1 cellular context compared by ENCODE assay signal in the genomic region with DNA sequence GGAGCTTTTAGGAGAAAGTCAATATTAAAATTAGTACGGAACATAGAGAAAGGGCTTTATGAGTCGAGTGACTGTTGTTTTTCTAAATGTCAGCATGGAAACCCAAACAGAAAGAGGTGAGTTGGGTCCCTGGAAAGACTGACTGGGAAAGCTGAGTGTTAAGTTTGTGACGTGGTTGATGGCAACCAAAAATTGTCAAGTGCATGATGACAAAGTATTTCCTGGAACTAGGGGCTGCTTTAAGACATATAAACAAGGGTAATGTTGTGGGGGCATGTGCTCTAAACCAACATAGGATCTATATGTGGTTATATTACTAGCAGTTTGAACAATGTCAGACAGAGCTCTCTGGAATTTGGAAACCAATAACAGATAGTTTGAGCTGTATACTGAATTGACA.
TF ChIP-seq lines count a peak whose summit lies in the region.

No MANE protein-coding gene starts in this region.

TF ChIP-seq in K562, 482 proteins besides CTCF, POLR2A, EP300 and RAD21 (continued from another document):
- TF ChIP-seq, protein P1, sequence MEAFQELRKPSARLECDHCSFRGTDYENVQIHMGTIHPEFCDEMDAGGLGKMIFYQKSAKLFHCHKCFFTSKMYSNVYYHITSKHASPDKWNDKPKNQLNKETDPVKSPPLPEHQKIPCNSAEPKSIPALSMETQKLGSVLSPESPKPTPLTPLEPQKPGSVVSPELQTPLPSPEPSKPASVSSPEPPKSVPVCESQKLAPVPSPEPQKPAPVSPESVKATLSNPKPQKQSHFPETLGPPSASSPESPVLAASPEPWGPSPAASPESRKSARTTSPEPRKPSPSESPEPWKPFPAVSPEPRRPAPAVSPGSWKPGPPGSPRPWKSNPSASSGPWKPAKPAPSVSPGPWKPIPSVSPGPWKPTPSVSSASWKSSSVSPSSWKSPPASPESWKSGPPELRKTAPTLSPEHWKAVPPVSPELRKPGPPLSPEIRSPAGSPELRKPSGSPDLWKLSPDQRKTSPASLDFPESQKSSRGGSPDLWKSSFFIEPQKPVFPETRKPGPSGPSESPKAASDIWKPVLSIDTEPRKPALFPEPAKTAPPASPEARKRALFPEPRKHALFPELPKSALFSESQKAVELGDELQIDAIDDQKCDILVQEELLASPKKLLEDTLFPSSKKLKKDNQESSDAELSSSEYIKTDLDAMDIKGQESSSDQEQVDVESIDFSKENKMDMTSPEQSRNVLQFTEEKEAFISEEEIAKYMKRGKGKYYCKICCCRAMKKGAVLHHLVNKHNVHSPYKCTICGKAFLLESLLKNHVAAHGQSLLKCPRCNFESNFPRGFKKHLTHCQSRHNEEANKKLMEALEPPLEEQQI (IDR thresholded peaks at IDR 0.05) = no peak
- TF ChIP-seq ZNF436 (CRISPR knock-in tag; IDR thresholded peaks at IDR 0.05) = no peak
- no peak for TF ChIP-seq HDAC2 (IDR thresholded peaks at IDR 0.05)
- no peak for TF ChIP-seq RBBP5 (IDR thresholded peaks at IDR 0.05; ENCODE audit: borderline replicate concordance, insufficient read depth, low read length, poor library complexity, severe bottlenecking)
- TF ChIP-seq ZNF778 (CRISPR knock-in tag; IDR thresholded peaks at IDR 0.05) = no peak
- TF ChIP-seq, protein P2, sequence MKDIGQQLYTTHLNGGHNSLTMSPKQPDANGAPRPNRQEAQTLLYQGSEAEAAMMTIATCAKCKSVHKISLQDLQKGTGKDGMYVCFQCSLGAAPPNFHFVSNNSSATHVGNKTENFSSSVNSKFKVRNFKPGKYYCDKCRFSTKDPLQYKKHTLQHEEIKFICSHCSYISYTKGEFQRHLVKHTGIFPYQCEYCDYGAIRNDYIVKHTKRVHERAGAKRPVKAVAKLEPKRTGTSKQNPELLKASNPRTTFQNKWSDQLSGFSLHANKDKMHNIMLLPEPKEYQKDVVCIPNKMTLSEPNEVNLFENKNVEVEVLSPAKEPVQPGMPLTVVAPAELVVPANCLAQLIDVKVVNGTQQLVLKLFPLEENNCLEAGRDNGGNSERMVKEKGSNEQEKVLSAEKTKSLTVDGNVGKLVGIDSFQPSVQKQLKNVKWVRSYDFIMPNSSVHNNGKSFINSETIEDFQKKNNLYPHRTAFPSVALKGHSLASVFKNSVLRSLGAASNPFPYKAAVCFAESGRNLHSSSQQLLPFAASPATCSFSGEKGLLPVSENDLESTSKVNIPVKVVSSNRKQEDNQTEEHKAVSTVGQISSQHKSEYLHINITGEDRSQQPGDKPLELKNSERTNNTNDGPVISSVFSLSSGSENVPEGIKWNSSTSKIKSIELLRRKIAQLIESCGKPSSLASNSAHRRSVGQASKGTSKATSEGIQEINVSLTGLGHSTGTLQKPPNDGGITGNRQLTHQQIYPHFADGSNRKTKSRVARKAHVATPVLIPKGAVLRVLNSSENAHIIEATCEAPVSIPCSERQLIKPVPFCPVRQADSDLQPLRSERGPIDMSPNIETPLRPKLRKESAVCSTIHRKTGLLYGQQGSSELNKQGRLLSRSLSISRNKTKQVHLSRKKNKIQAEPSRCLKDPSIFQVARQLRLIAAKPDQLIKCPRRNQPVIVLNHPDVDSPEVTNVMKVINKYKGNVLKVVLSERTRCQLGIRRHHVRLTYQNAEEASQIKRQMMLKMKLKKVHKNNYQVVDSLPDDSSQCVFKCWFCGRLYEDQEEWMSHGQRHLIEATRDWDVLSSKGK (CRISPR knock-in tag; IDR thresholded peaks at IDR 0.05) = no peak
- no peak for TF ChIP-seq RHOXF2B (CRISPR knock-in tag; conservative IDR thresholded peaks at IDR 0.05)
- no peak for TF ChIP-seq HOXB6 (CRISPR knock-in tag; IDR thresholded peaks at IDR 0.05; ENCODE audit: borderline replicate concordance)
- no peak for TF ChIP-seq YY1 (IDR thresholded peaks at IDR 0.05; ENCODE audit: borderline replicate concordance in 1 of 3, control insufficient read depth in 1 of 3, extremely low read depth in 1 of 3, insufficient read depth in 3 of 3, insufficient read length in 1 of 3, insufficient replicate concordance in 2 of 3, low read depth in 1 of 3, low read length in 2 of 3)
- no peak for TF ChIP-seq IFI16 (CRISPR knock-in tag; IDR thresholded peaks at IDR 0.05)
- TF ChIP-seq ZNF3 (CRISPR knock-in tag; IDR thresholded peaks at IDR 0.05) = no peak
- TF ChIP-seq CHCHD3 (CRISPR knock-in tag; IDR thresholded peaks at IDR 0.05) = no peak
- TF ChIP-seq FOSL1 (tag; conservative IDR thresholded peaks at IDR 0.05) = no peak
- TF ChIP-seq KDM1A (IDR thresholded peaks at IDR 0.05) = no peak
- TF ChIP-seq ARHGAP35 (IDR thresholded peaks at IDR 0.05; ENCODE audit: partially characterized antibody) = no peak
- TF ChIP-seq ZNF124 (CRISPR knock-in tag; IDR thresholded peaks at IDR 0.05) = no peak
- TF ChIP-seq, protein P3, sequence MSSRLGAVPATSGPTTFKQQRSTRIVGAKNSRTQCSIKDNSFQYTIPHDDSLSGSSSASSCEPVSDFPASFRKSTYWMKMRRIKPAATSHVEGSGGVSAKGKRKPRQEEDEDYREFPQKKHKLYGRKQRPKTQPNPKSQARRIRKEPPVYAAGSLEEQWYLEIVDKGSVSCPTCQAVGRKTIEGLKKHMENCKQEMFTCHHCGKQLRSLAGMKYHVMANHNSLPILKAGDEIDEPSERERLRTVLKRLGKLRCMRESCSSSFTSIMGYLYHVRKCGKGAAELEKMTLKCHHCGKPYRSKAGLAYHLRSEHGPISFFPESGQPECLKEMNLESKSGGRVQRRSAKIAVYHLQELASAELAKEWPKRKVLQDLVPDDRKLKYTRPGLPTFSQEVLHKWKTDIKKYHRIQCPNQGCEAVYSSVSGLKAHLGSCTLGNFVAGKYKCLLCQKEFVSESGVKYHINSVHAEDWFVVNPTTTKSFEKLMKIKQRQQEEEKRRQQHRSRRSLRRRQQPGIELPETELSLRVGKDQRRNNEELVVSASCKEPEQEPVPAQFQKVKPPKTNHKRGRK (tag; IDR thresholded peaks at IDR 0.05) = no peak
- TF ChIP-seq BCOR (IDR thresholded peaks at IDR 0.05) = no peak
- no peak for TF ChIP-seq MAZ (CRISPR knock-in tag; conservative IDR thresholded peaks at IDR 0.05 in 1 of 2, IDR thresholded peaks at IDR 0.05 in 1 of 2)
- no peak for TF ChIP-seq ETV6 (IDR thresholded peaks at IDR 0.05; ENCODE audit: borderline replicate concordance in 1 of 2, low read depth in 2 of 2, low read length in 1 of 2)
- TF ChIP-seq ETV6 (CRISPR knock-in tag; IDR thresholded peaks at IDR 0.05; ENCODE audit: borderline replicate concordance) = no peak
- TF ChIP-seq ZNF316 (IDR thresholded peaks at IDR 0.05) = 0 out of 2 replicates have a peak, but pooled peaks have one; percentile 34
- TF ChIP-seq, protein P4, sequence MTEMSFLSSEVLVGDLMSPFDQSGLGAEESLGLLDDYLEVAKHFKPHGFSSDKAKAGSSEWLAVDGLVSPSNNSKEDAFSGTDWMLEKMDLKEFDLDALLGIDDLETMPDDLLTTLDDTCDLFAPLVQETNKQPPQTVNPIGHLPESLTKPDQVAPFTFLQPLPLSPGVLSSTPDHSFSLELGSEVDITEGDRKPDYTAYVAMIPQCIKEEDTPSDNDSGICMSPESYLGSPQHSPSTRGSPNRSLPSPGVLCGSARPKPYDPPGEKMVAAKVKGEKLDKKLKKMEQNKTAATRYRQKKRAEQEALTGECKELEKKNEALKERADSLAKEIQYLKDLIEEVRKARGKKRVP (CRISPR knock-in tag; IDR thresholded peaks at IDR 0.05) = peak; percentile 43; the same call in 1 of the 2 replicates
- TF ChIP-seq GABPB1 (CRISPR knock-in tag; IDR thresholded peaks at IDR 0.05) = no peak
- 0 out of 2 replicates have a peak, but pooled peaks have one; percentile 19 for TF ChIP-seq ARID1B (IDR thresholded peaks at IDR 0.05)
- TF ChIP-seq, protein P5, sequence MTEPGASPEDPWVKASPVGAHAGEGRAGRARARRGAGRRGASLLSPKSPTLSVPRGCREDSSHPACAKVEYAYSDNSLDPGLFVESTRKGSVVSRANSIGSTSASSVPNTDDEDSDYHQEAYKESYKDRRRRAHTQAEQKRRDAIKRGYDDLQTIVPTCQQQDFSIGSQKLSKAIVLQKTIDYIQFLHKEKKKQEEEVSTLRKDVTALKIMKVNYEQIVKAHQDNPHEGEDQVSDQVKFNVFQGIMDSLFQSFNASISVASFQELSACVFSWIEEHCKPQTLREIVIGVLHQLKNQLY (CRISPR knock-in tag; conservative IDR thresholded peaks at IDR 0.05) = no peak
- TF ChIP-seq ZNF133 (CRISPR knock-in tag; IDR thresholded peaks at IDR 0.05) = no peak
- TF ChIP-seq JUNB (CRISPR knock-in tag; conservative IDR thresholded peaks at IDR 0.05) = no peak
- TF ChIP-seq, protein P6, sequence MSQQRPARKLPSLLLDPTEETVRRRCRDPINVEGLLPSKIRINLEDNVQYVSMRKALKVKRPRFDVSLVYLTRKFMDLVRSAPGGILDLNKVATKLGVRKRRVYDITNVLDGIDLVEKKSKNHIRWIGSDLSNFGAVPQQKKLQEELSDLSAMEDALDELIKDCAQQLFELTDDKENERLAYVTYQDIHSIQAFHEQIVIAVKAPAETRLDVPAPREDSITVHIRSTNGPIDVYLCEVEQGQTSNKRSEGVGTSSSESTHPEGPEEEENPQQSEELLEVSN (IDR thresholded peaks at IDR 0.05; ENCODE audit: borderline replicate concordance in 1 of 2, extremely low read depth in 1 of 2, insufficient read depth in 1 of 2, insufficient read length in 1 of 2, low read depth in 1 of 2, low read length in 1 of 2, poor library complexity in 1 of 2, severe bottlenecking in 1 of 2) = no peak
- no peak for TF ChIP-seq TSC22D4 (tag; IDR thresholded peaks at IDR 0.05)
- no peak for TF ChIP-seq DNMT1 (IDR thresholded peaks at IDR 0.05)
- no peak for TF ChIP-seq RCOR1 (IDR thresholded peaks at IDR 0.05; ENCODE audit: borderline replicate concordance in 1 of 2, low read depth in 2 of 2, low read length in 2 of 2)
- TF ChIP-seq, protein P7, sequence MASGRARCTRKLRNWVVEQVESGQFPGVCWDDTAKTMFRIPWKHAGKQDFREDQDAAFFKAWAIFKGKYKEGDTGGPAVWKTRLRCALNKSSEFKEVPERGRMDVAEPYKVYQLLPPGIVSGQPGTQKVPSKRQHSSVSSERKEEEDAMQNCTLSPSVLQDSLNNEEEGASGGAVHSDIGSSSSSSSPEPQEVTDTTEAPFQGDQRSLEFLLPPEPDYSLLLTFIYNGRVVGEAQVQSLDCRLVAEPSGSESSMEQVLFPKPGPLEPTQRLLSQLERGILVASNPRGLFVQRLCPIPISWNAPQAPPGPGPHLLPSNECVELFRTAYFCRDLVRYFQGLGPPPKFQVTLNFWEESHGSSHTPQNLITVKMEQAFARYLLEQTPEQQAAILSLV (tag; IDR thresholded peaks at IDR 0.05) = no peak
